Comparison of ENCODE assay signal across 18 cellular contexts in genomic region chr21:14096577-14096976, GRCh38.
DNase-seq lines count a peak whose midpoint lies in the region; ATAC-seq, FAIRE-seq and TF ChIP-seq lines count a peak whose summit lies in the region.
"Had no signal": no experiment of that assay in that cellular context is flagged by ENCODE, and none has a peak within 500 bp of the region (broad histone marks: within the 10 kb centered on the region; RNA-seq: fewer than 3 reads in every experiment).

No MANE protein-coding gene starts in this region.

- ATAC-seq in Right ventricle myocardium inferior, result no peak

- no peak for TF ChIP-seq CTCF in right atrium auricular region (IDR thresholded peaks at IDR 0.05)
- TF ChIP-seq CTCF in bronchial epithelial cell (IDR thresholded peaks at IDR 0.05; ENCODE audit: insufficient read depth, low read length, severe bottlenecking), result no peak

- H3K9me3 ChIP-seq in right atrium auricular region, result no peaks in the 10 kb centered on the region
- H3K9me3 ChIP-seq: HAP-1 had no signal

- H3K27ac ChIP-seq in right atrium auricular region, result no peak overlapping the region

- peak; percentile 23 for DNase-seq in right atrium auricular region (ENCODE audit: low spot score)
- no peak for DNase-seq in Right ventricle myocardium inferior (ENCODE audit: missing footprints)
- DNase-seq in bronchial epithelial cell (ENCODE audit: low read depth), result no peak
- DNase-seq in ureter (ENCODE audit: low spot score), result peak; percentile 22
- DNase-seq in RKO (ENCODE audit: low spot score), result no peak
- no peak for DNase-seq in stimulated activated CD4-positive, alpha-beta T cell treated with anti-CD3 and anti-CD28 coated beads, Interleukin-15, amount 100 ng/mL, for 24 hours
- DNase-seq: C1 segment of cervical spinal cord; Calu3; CD4-positive, alpha-beta memory T cell; COR-L47; DMS53; DMS79 treated with DMSO at 0.1 percent for 48 hours; GF-D8; GOT3; HFFc6 had no signal

- no peaks in the 10 kb centered on the region for H3K4me1 ChIP-seq in right atrium auricular region
- H3K4me1 ChIP-seq: HAP-1 had no signal

- H3K27me3 ChIP-seq in right atrium auricular region (no peaks in the 10 kb centered on the region), bronchial epithelial cell (ENCODE audit: control insufficient read depth, insufficient read depth, low read length) (no peaks in the 10 kb centered on the region)

- intact Hi-C loops in Right ventricle myocardium inferior (cut with DNase I), result no loop called here

- no peaks in the 10 kb centered on the region for H3K36me3 ChIP-seq in right atrium auricular region
- no peaks in the 10 kb centered on the region for H3K36me3 ChIP-seq in bronchial epithelial cell (ENCODE audit: control insufficient read depth, insufficient read depth, low read length)
- H3K36me3 ChIP-seq: HAP-1 had no signal

- H3K4me3 ChIP-seq in right atrium auricular region, result no peak overlapping the region
- no peak overlapping the region for H3K4me3 ChIP-seq in bronchial epithelial cell (ENCODE audit: low read depth, low read length)
- H3K4me3 ChIP-seq: HAP-1 had no signal

- FAIRE-seq in bronchial epithelial cell (lab: Jason Lieb, UNC), result peak; percentile 18
- FAIRE-seq: GM12892, H54 had no signal

Comparison
In these comparisons a context has a peak if more than half of its experiments do, and no peak if none do; other contexts are left out.
1. DNase-seq: peak in right atrium auricular region (single experiment) and ureter (single experiment); none in Right ventricle myocardium inferior (single experiment), bronchial epithelial cell (single experiment), RKO (single experiment) and stimulated activated CD4-positive, alpha-beta T cell treated with anti-CD3 and anti-CD28 coated beads, Interleukin-15, amount 100 ng/mL, for 24 hours (single experiment).